18 cellular contexts compared by ENCODE assay signal in genomic region chr1:36731226-36732037, GRCh38.
DNase-seq lines count a peak whose midpoint lies in the region; ATAC-seq and TF ChIP-seq lines count a peak whose summit lies in the region.
"Had no signal": no experiment of that assay in that cellular context is flagged by ENCODE, and none has a peak within 500 bp of the region (broad histone marks: within the 10 kb centered on the region; RNA-seq: fewer than 3 reads in every experiment).

No MANE protein-coding gene starts in this region.

- H2AK5ac ChIP-seq in mesendoderm (ENCODE audit: low read length), result peak overlapping the region; percentile 72

- H3K36me3 ChIP-seq in PC-3 (ENCODE audit: low read depth, low read length) (no peaks in the 10 kb centered on the region), mesendoderm (ENCODE audit: control insufficient read depth, insufficient read depth, low read length) (no peaks in the 10 kb centered on the region), SK-N-SH (replicated peaks in 1 of 2; ENCODE audit: control insufficient read depth in 1 of 2, insufficient read depth in 2 of 2, low read length in 1 of 2) (no peaks in the 10 kb centered on the region), esophagus squamous epithelium (no peaks in the 10 kb centered on the region)
- H3K36me3 ChIP-seq: colonic mucosa, thoracic aorta had no signal

- TF ChIP-seq POLR2A in esophagus squamous epithelium (IDR thresholded peaks at IDR 0.05), result no peak

- POLR2A ChIA-PET in PC-3 (lab: Charles Lee; ENCODE audit: unreplicated experiment) (no interaction called here), SK-N-SH (lab: Yijun Ruan, JAX) (no interaction called here)

- H3K9ac ChIP-seq in PC-3 (ENCODE audit: low read length) (no peak overlapping the region), mesendoderm (ENCODE audit: low read length) (no peak overlapping the region), SK-N-SH (no peak overlapping the region)

- no TSS peak for BruUV-seq in PC-3 (replicated peaks; lab: Mats Ljungman, UMichigan)

- H3K4me1 ChIP-seq in PC-3 (ENCODE audit: insufficient read depth, low read length) (no peaks in the 10 kb centered on the region), mesendoderm (ENCODE audit: control insufficient read depth, low read depth, low read length) (peaks cover 24% of the 10 kb centered on the region), SK-N-SH (ENCODE audit: control insufficient read depth in 1 of 2, insufficient read depth in 2 of 2, low read depth in 1 of 2, low read length in 1 of 2) (no peaks in the 10 kb centered on the region), esophagus squamous epithelium (no peaks in the 10 kb centered on the region)
- H3K4me1 ChIP-seq: colonic mucosa had no signal

- H2AFZ ChIP-seq in PC-3 (ENCODE audit: low read length) (no peak overlapping the region), SK-N-SH (ENCODE audit: low read depth) (no peak overlapping the region)

- no peak overlapping the region for H3K4ac ChIP-seq in mesendoderm (ENCODE audit: low read depth, low read length)

- H3K4me2 ChIP-seq in PC-3 (ENCODE audit: low read length) (no peak overlapping the region), mesendoderm (ENCODE audit: low read length) (no peak overlapping the region), SK-N-SH (no peak overlapping the region)

- TF ChIP-seq CTCF in GM13977 (IDR thresholded peaks at IDR 0.05; ENCODE audit: extremely low read depth, insufficient read depth, missing control alignments), result peak; percentile 22
- peak; percentile 22; the same call in 1 of the 2 replicates for TF ChIP-seq CTCF in PC-3 (conservative IDR thresholded peaks at IDR 0.05; ENCODE audit: low read depth, low read length)
- no peak for TF ChIP-seq CTCF in SK-N-SH (IDR thresholded peaks at IDR 0.05)
- no peak for TF ChIP-seq CTCF in esophagus squamous epithelium (IDR thresholded peaks at IDR 0.05)

- H2BK15ac ChIP-seq in mesendoderm (replicated peaks; ENCODE audit: low read depth), result no peak overlapping the region

- H4K20me1 ChIP-seq in PC-3 (ENCODE audit: low read length), result no peaks in the 10 kb centered on the region
- H4K20me1 ChIP-seq in SK-N-SH (ENCODE audit: insufficient read depth), result no peaks in the 10 kb centered on the region

- no peak overlapping the region for H3K18ac ChIP-seq in mesendoderm (ENCODE audit: low read length)

- no peaks in the 10 kb centered on the region for H3K9me3 ChIP-seq in PC-3 (ENCODE audit: low read length)
- H3K9me3 ChIP-seq in SK-N-SH, result no peaks in the 10 kb centered on the region
- no peaks in the 10 kb centered on the region for H3K9me3 ChIP-seq in esophagus squamous epithelium
- H3K9me3 ChIP-seq: colonic mucosa, thoracic aorta had no signal

- H3K27ac ChIP-seq in PC-3 (ENCODE audit: low read length) (no peak overlapping the region), mesendoderm (ENCODE audit: low read depth, low read length) (no peak overlapping the region), SK-N-SH (ENCODE audit: low read depth in 2 of 2, low read length in 1 of 2) (no peak overlapping the region), esophagus squamous epithelium (no peak overlapping the region)
- H3K27ac ChIP-seq: colonic mucosa, epithelial cell of prostate, thoracic aorta had no signal

- DNase-seq in DMS 273 (lab: John Stamatoyannopoulos, UW; ENCODE audit: unreplicated experiment), result peak; percentile 19
- no peak for DNase-seq in DMS 273 treated with DMSO at 0.1 percent for 48 hours (lab: John Stamatoyannopoulos, UW)
- DNase-seq in GM13977 (ENCODE audit: low spot score), result no peak
- DNase-seq in PC-3, result no peak
- peak; percentile 51 for DNase-seq in mesendoderm
- no peak for DNase-seq in SK-N-SH
- DNase-seq in cerebellum (ENCODE audit: low spot score), result no peak
- no peak for DNase-seq in esophagus squamous epithelium (lab: John Stamatoyannopoulos, UW)
- DNase-seq: activated gamma-delta T cell treated with Interleukin-2 at 50 U/mL for 16 hours; colonic mucosa; KBM-7; mesenchymal stem cell; NCI-H146; right cardiac atrium; stimulated activated CD4-positive, alpha-beta T cell treated with anti-CD3 and anti-CD28 coated beads, Interleukin-2, amount 100 ng/mL, for 48 hours; stimulated activated CD8-positive, alpha-beta memory T cell treated with anti-CD3 and anti-CD28 coated beads, Interleukin-4, amount 100 ng/mL, for 48 hours had no signal

- no peaks in the 10 kb centered on the region for H3K79me1 ChIP-seq in mesendoderm (ENCODE audit: low read length)

- no peak for TF ChIP-seq RAD21 in SK-N-SH (IDR thresholded peaks at IDR 0.05; ENCODE audit: low read length)

- H3K56ac ChIP-seq in mesendoderm (ENCODE audit: low read length), result peak overlapping the region; percentile 40

- TF ChIP-seq EP300 in SK-N-SH (IDR thresholded peaks at IDR 0.05; ENCODE audit: borderline replicate concordance in 1 of 2, low read depth in 1 of 2, low read length in 1 of 2), result no peak

- no peak for ATAC-seq in PC-3
- ATAC-seq: right cardiac atrium had no signal

- H3K79me2 ChIP-seq in PC-3 (ENCODE audit: low read length) (no peaks in the 10 kb centered on the region), mesendoderm (ENCODE audit: control insufficient read depth, insufficient read depth, low read length) (no peaks in the 10 kb centered on the region), SK-N-SH (ENCODE audit: insufficient read depth) (no peaks in the 10 kb centered on the region)

- H3K9me2 ChIP-seq in PC-3 (replicated peaks; ENCODE audit: low read length), result no peaks in the 10 kb centered on the region
- H3K9me2 ChIP-seq in SK-N-SH, result no peaks in the 10 kb centered on the region

- H4K5ac ChIP-seq in mesendoderm (ENCODE audit: low read length), result no peak overlapping the region

- CTCF ChIA-PET in PC-3 (lab: Charles Lee), result no interaction called here
- CTCF ChIA-PET in SK-N-SH (lab: Yijun Ruan, JAX), result interaction anchor here (0.6 to 1.0 kb wide), 2 partner anchors 8 to 703 kb away, joined by 3 read pairs; no protein-coding TSS in a partner anchor

- in situ Hi-C loops in GM13977 (cut with MboI; ENCODE audit: low pct_unique_long_range_greater_than_20kb, low sequenced_read_pairs, unreplicated experiment), result no loop called here

- H3K27me3 ChIP-seq in PC-3 (ENCODE audit: low read length) (peaks cover 36% of the 10 kb centered on the region), mesendoderm (ENCODE audit: insufficient read depth, low read length, poor library complexity) (no peaks in the 10 kb centered on the region), SK-N-SH (ENCODE audit: insufficient read depth) (no peaks in the 10 kb centered on the region), esophagus squamous epithelium (peaks cover 0 to 72% (median 0%) of the 10 kb centered on the region in 4 donors)
- H3K27me3 ChIP-seq: colonic mucosa had no signal

- WGBS in mesendoderm (ENCODE audit: extremely low coverage, insufficient coverage, low lambda C conversion rate), result no CpG with 5 or more reads among the region's 11 CpGs
- WGBS in SK-N-SH (ENCODE audit: low lambda C conversion rate), result 34% methylated on average over 11 of the region's 11 CpGs
- WGBS in esophagus squamous epithelium, 2 donors, result 52 to 59% methylated on average over 7 to 11 of the region's 11 CpGs

- no peak overlapping the region for H3K23ac ChIP-seq in mesendoderm (ENCODE audit: low read length)

- intact Hi-C loops in PC-3 (cut with micrococcal nuclease), result no loop called here
- intact Hi-C loops in esophagus squamous epithelium (cut with DNase I), result no loop called here

- H3F3A ChIP-seq in PC-3 (ENCODE audit: low read length, unreplicated experiment) (no peaks in the 10 kb centered on the region), SK-N-SH (replicated peaks; ENCODE audit: insufficient read depth) (no peaks in the 10 kb centered on the region)

- no peak overlapping the region for H4K8ac ChIP-seq in mesendoderm (ENCODE audit: low read depth, low read length)

- H2BK5ac ChIP-seq in mesendoderm (ENCODE audit: low read length), result peak overlapping the region; percentile 56

- H3K4me3 ChIP-seq in PC-3 (ENCODE audit: low read length), result no peak overlapping the region
- no peak overlapping the region for H3K4me3 ChIP-seq in mesendoderm (ENCODE audit: low read length)
- no peak overlapping the region for H3K4me3 ChIP-seq in SK-N-SH (ENCODE audit: low read depth in 2 of 2, low read length in 1 of 2)
- no peak overlapping the region for H3K4me3 ChIP-seq in esophagus squamous epithelium
- H3K4me3 ChIP-seq: colonic mucosa, thoracic aorta had no signal

- H2BK120ac ChIP-seq in mesendoderm (ENCODE audit: low read depth, low read length), result no peak overlapping the region

TF ChIP-seq in SK-N-SH, 30 proteins besides CTCF, POLR2A, EP300 and RAD21:
- TF ChIP-seq TEAD4 (IDR thresholded peaks at IDR 0.05; ENCODE audit: borderline replicate concordance, insufficient read depth) (no peak), POLR2AphosphoS5 (IDR thresholded peaks at IDR 0.05; ENCODE audit: low read depth, low read length) (no peak), FOXJ3 (CRISPR knock-in tag; IDR thresholded peaks at IDR 0.05) (no peak), EZH2phosphoT487 (IDR thresholded peaks at IDR 0.05; ENCODE audit: borderline replicate concordance, low read depth) (no peak), MAX (IDR thresholded peaks at IDR 0.05; ENCODE audit: low read depth) (no peak), RFX5 (IDR thresholded peaks at IDR 0.05; ENCODE audit: low read length) (no peak), GATA2 (CRISPR knock-in tag; IDR thresholded peaks at IDR 0.05) (no peak), FOXM1 (IDR thresholded peaks at IDR 0.05; ENCODE audit: low read depth) (no peak)

Comparison
In these comparisons a context has a peak if more than half of its experiments do, and no peak if none do; other contexts are left out.
1. DNase-seq: peak in DMS 273 (single experiment) and mesendoderm (single experiment); none in DMS 273 treated with DMSO at 0.1 percent for 48 hours (single experiment), GM13977 (single experiment), PC-3 (single experiment), SK-N-SH (single experiment), cerebellum (single experiment) and esophagus squamous epithelium (single experiment).
2. CTCF ChIP-seq: peak in GM13977 (single experiment) and PC-3 (single experiment); none in SK-N-SH (single experiment) and esophagus squamous epithelium (0 of 6).